ENCODE assay signal across 20 cellular contexts in genomic region chr14:100881211-100882025, GRCh38. TPM values are rescaled to one million over a fixed set of nuclear protein-coding genes. Genes with fewer than 3 reads are reported as not detected.
DNase-seq lines count a peak whose midpoint lies in the region; ATAC-seq, FAIRE-seq and TF ChIP-seq lines count a peak whose summit lies in the region.
"Had no signal": no experiment of that assay in that cellular context is flagged by ENCODE, and none has a peak within 500 bp of the region (broad histone marks: within the 10 kb centered on the region; RNA-seq: fewer than 3 reads in every experiment).

No MANE protein-coding gene starts in this region.

- TF ChIP-seq EP300 in HepG2 (IDR thresholded peaks at IDR 0.05; ENCODE audit: low read depth in 2 of 2, low read length in 2 of 2) (no peak), HepG2 (CRISPR knock-in tag; IDR thresholded peaks at IDR 0.05; ENCODE audit: borderline replicate concordance) (no peak)

- no peak for ATAC-seq in right lobe of liver
- ATAC-seq in HepG2, result no peak
- ATAC-seq in right cardiac atrium, result no peak
- no peak for ATAC-seq in GM21360 (IDR thresholded peaks at IDR 0.05; ENCODE audit: unreplicated experiment)
- ATAC-seq: A549 had no signal

- no peak overlapping the region for H2AFZ ChIP-seq in HepG2 (ENCODE audit: low read length)

- no peak for TF ChIP-seq POLR2A in right lobe of liver (IDR thresholded peaks at IDR 0.05)
- TF ChIP-seq POLR2A in HepG2 (IDR thresholded peaks at IDR 0.05; ENCODE audit: insufficient read depth in 1 of 2, low read depth in 2 of 2, low read length in 2 of 2), result no peak

- FAIRE-seq in HepG2 (lab: Jason Lieb, UNC), result no peak
- FAIRE-seq: A549, GM12892 had no signal

- H3K9ac ChIP-seq in HepG2 (ENCODE audit: insufficient read depth, low read depth, low read length), result no peak overlapping the region

- H4K20me1 ChIP-seq in HepG2 (ENCODE audit: insufficient read depth, low read length), result no peaks in the 10 kb centered on the region

- intact Hi-C loops in right lobe of liver (cut with DNase I) (no loop called here), HepG2 (cut with micrococcal nuclease; ENCODE audit: unreplicated experiment) (no loop called here), right cardiac atrium (cut with DNase I) (no loop called here), posterior vena cava (cut with DNase I) (no loop called here)

- no peak for TF ChIP-seq RAD21 in HepG2 (CRISPR knock-in tag; IDR thresholded peaks at IDR 0.05)

- POLR2A ChIA-PET in HepG2 (lab: Yijun Ruan, JAX), result no interaction called here

- BruUV-seq in HepG2 (replicated peaks; lab: Mats Ljungman, UMichigan), result no TSS peak

- H3K4me3 ChIP-seq in right lobe of liver (no peak overlapping the region), HepG2 (replicated peaks in 1 of 3; ENCODE audit: insufficient read depth in 1 of 3, low read depth in 2 of 3, low read length in 3 of 3) (no peak overlapping the region), right cardiac atrium (ENCODE audit: low read length) (no peak overlapping the region)
- H3K4me3 ChIP-seq: A549 had no signal

- H3K27ac ChIP-seq in right lobe of liver (no peak overlapping the region), HepG2 (ENCODE audit: extremely low read length, insufficient read depth, low read length) (no peak overlapping the region), right cardiac atrium (ENCODE audit: low read length) (no peak overlapping the region)
- H3K27ac ChIP-seq: A549, C4-2B had no signal

- DNase-seq in right lobe of liver (peak in 2 of 3 donors; percentile 16 to 39), HepG2 (ENCODE audit: low spot score) (no peak), right cardiac atrium (peak in 2 of 3 donors; percentile 5 to 18), posterior vena cava (ENCODE audit: low spot score) (peak; percentile 66), NCI-H524 treated with DMSO at 0.1 percent for 48 hours (lab: John Stamatoyannopoulos, UW) (no peak), RPMI8226 (no peak)
- DNase-seq: BE2C, Caco-2, DND-41, GDM1, HCEC 1CT, HFFc6 had no signal

- H3K79me2 ChIP-seq in HepG2 (ENCODE audit: insufficient read depth, low read length), result no peaks in the 10 kb centered on the region

- in situ Hi-C loops in HepG2 (cut with HindIII; ENCODE audit: extremely low pct_ligation_motif_present, low pct_unique_long_range_greater_than_20kb), result no loop called here

- TF ChIP-seq CTCF in right lobe of liver (IDR thresholded peaks at IDR 0.05) (no peak), HepG2 (CRISPR knock-in tag; IDR thresholded peaks at IDR 0.05) (no peak)

- H3K27me3 ChIP-seq in right lobe of liver (no peaks in the 10 kb centered on the region), HepG2 (ENCODE audit: control insufficient read depth in 1 of 2, insufficient read depth in 2 of 2, low read length in 2 of 2) (peaks cover 1 to 20% of the 10 kb centered on the region in 2 experiments; a peak in 4 of 5 replicates), right cardiac atrium (ENCODE audit: control insufficient read depth, insufficient read depth) (no peaks in the 10 kb centered on the region)
- H3K27me3 ChIP-seq: BE2C had no signal

- 94% methylated on average over 15 of the region's 38 CpGs for WGBS in right lobe of liver (ENCODE audit: insufficient coverage, low coverage, low lambda C conversion rate, missing lambda C conversion rate)
- 74% methylated on average over 29 of the region's 38 CpGs for WGBS in HepG2 (ENCODE audit: low lambda C conversion rate)
- 95% methylated on average over 38 of the region's 38 CpGs for WGBS in right cardiac atrium

- no peak overlapping the region for H3K4me2 ChIP-seq in HepG2 (ENCODE audit: low read depth, low read length)
- H3K4me2 ChIP-seq: A549 had no signal

- H3K9me3 ChIP-seq in right lobe of liver, result no peaks in the 10 kb centered on the region
- no peaks in the 10 kb centered on the region for H3K9me3 ChIP-seq in HepG2 (ENCODE audit: low read length)
- no peaks in the 10 kb centered on the region for H3K9me3 ChIP-seq in right cardiac atrium (ENCODE audit: control insufficient read depth, low read length)
- H3K9me3 ChIP-seq: A549, BE2C, Caco-2 had no signal

- H3K4me1 ChIP-seq in right lobe of liver (no peaks in the 10 kb centered on the region), HepG2 (ENCODE audit: insufficient read depth, low read length) (peaks cover 19% of the 10 kb centered on the region), right cardiac atrium (ENCODE audit: control insufficient read depth, insufficient read depth, low read length) (no peaks in the 10 kb centered on the region)
- H3K4me1 ChIP-seq: A549, Caco-2 had no signal

- CTCF ChIA-PET in HepG2 (lab: Yijun Ruan, JAX; ENCODE audit: low intra/inter-chr PET ratio, low total read pairs), result no interaction called here

- no peaks in the 10 kb centered on the region for H3K36me3 ChIP-seq in right lobe of liver
- no peaks in the 10 kb centered on the region for H3K36me3 ChIP-seq in HepG2 (replicated peaks in 1 of 2; ENCODE audit: control insufficient read depth in 1 of 2, insufficient read depth in 2 of 2, low read length in 2 of 2)

TF ChIP-seq in HepG2, 621 proteins besides CTCF, POLR2A, EP300 and RAD21:
- TF ChIP-seq ZNF296 (CRISPR knock-in tag; conservative IDR thresholded peaks at IDR 0.05), result no peak

RNA-seq across cellular contexts. Expression of gene RTL1, which starts 22.1 kb away (rescaled TPM):
- total RNA-seq in right lobe of liver (under 1 TPM in 1 of 6 experiments, not detected in 5; 0.04 TPM), HepG2 (2016; rRNA removed; fragmentation: Illumina TruSeq; extraction: Trizol) (0.04 TPM in 1 of 2 replicates, not detected in the other), right cardiac atrium (not detected), posterior vena cava (not detected)
- not detected in 2 replicates for total RNA-seq in HepG2 (2016; cell fraction: cytosol; rRNA removed; fragmentation: Illumina TruSeq; extraction: Trizol; ENCODE audit: low read depth)
- total RNA-seq in HepG2 (2016; cell fraction: insoluble cytoplasmic fraction; rRNA removed; fragmentation: Illumina TruSeq; extraction: Trizol), result not detected in 2 replicates
- 0.03 TPM in 1 of 2 replicates, not detected in the other for total RNA-seq in HepG2 (2016; cell fraction: membrane; rRNA removed; fragmentation: Illumina TruSeq; extraction: Trizol)
- total RNA-seq in HepG2 (2016; cell fraction: nucleus; rRNA removed; fragmentation: Illumina TruSeq; extraction: Trizol), result not detected in 2 replicates
- polyA plus RNA-seq in HepG2 (2011; rRNA removed) (not detected in 2 replicates), right cardiac atrium (0.05 TPM)
- 0.01 TPM in 1 of 2 replicates, not detected in the other for polyA plus RNA-seq in HepG2 (2011; cell fraction: cytosol; rRNA removed)
- 0.05 TPM in 1 of 2 replicates, not detected in the other for polyA plus RNA-seq in HepG2 (2011; cell fraction: nucleus; rRNA removed)
- polyA plus RNA-seq in HepG2 (2012), result 0.03 and 0.05 TPM in 2 replicates
- not detected in 2 replicates for polyA plus RNA-seq in HepG2 (2016; cell fraction: cytosol; fragmentation: Illumina TruSeq; extraction: Trizol; ENCODE audit: low read depth)
- not detected in 2 replicates for polyA plus RNA-seq in HepG2 (2016; cell fraction: insoluble cytoplasmic fraction; fragmentation: Illumina TruSeq; extraction: Trizol; ENCODE audit: low read depth)
- 0.05 TPM in 1 of 2 replicates, not detected in the other for polyA plus RNA-seq in HepG2 (2016; cell fraction: membrane; fragmentation: Illumina TruSeq; extraction: Trizol; ENCODE audit: low read depth)
- polyA plus RNA-seq in HepG2 (2016; cell fraction: nucleus; fragmentation: Illumina TruSeq; extraction: Trizol; ENCODE audit: insufficient read depth, low read depth), result not detected in 2 replicates
- polyA minus RNA-seq in HepG2 (2011; rRNA and poly(A)+ RNA removed; ENCODE audit: low replicate concordance), result not detected in 2 replicates
- polyA minus RNA-seq in HepG2 (2011; cell fraction: cytosol; rRNA and poly(A)+ RNA removed), result not detected in 2 replicates
- not detected in 2 replicates for polyA minus RNA-seq in HepG2 (2011; cell fraction: nucleus; rRNA and poly(A)+ RNA removed)
- total RNA-seq: Caco-2; CD8-positive, alpha-beta memory T cell; H4; HFFc6 had no signal
- polyA plus RNA-seq: AG04450; CD8-positive, alpha-beta memory T cell had no signal

RNA-seq across cellular contexts. Expression of gene MEG3, which starts 55.5 kb away (rescaled TPM):
- 10 to 100 TPM in 5 of 6 experiments, 1 to 10 TPM in 1; 5.7 to 43.7 (median 23.9) TPM for total RNA-seq in right lobe of liver
- total RNA-seq in HepG2 (2016; rRNA removed; fragmentation: Illumina TruSeq; extraction: Trizol), result not detected in 2 replicates
- not detected in 2 replicates for total RNA-seq in HepG2 (2016; cell fraction: cytosol; rRNA removed; fragmentation: Illumina TruSeq; extraction: Trizol; ENCODE audit: low read depth)
- total RNA-seq in HepG2 (2016; cell fraction: insoluble cytoplasmic fraction; rRNA removed; fragmentation: Illumina TruSeq; extraction: Trizol), result not detected in 2 replicates
- not detected in 2 replicates for total RNA-seq in HepG2 (2016; cell fraction: membrane; rRNA removed; fragmentation: Illumina TruSeq; extraction: Trizol)
- total RNA-seq in HepG2 (2016; cell fraction: nucleus; rRNA removed; fragmentation: Illumina TruSeq; extraction: Trizol), result 0.38 TPM in 1 of 2 replicates, not detected in the other
- polyA plus RNA-seq in HepG2 (2011; rRNA removed), result 0.07 and 0.17 TPM in 2 replicates
- 0.03 TPM in 1 of 2 replicates, not detected in the other for polyA plus RNA-seq in HepG2 (2011; cell fraction: cytosol; rRNA removed)
- 0.59 and 0.62 TPM in 2 replicates for polyA plus RNA-seq in HepG2 (2011; cell fraction: nucleus; rRNA removed)
- polyA plus RNA-seq in HepG2 (2012), result 0.12 TPM in 1 of 2 replicates, not detected in the other
- not detected in 2 replicates for polyA plus RNA-seq in HepG2 (2016; cell fraction: cytosol; fragmentation: Illumina TruSeq; extraction: Trizol; ENCODE audit: low read depth)
- not detected in 2 replicates for polyA plus RNA-seq in HepG2 (2016; cell fraction: insoluble cytoplasmic fraction; fragmentation: Illumina TruSeq; extraction: Trizol; ENCODE audit: low read depth)
- not detected in 2 replicates for polyA plus RNA-seq in HepG2 (2016; cell fraction: membrane; fragmentation: Illumina TruSeq; extraction: Trizol; ENCODE audit: low read depth)
- polyA plus RNA-seq in HepG2 (2016; cell fraction: nucleus; fragmentation: Illumina TruSeq; extraction: Trizol; ENCODE audit: insufficient read depth, low read depth), result 0.15 TPM in 1 of 2 replicates, not detected in the other
- polyA minus RNA-seq in HepG2 (2011; rRNA and poly(A)+ RNA removed; ENCODE audit: low replicate concordance), result 0.08 TPM in 1 of 2 replicates, not detected in the other
- not detected in 2 replicates for polyA minus RNA-seq in HepG2 (2011; cell fraction: cytosol; rRNA and poly(A)+ RNA removed)
- 0.12 and 0.26 TPM in 2 replicates for polyA minus RNA-seq in HepG2 (2011; cell fraction: nucleus; rRNA and poly(A)+ RNA removed)
- 10 to 100 TPM; 10.4 to 35.3 (median 18.3) TPM for total RNA-seq in right cardiac atrium
- polyA plus RNA-seq in right cardiac atrium, result 32.9 TPM
- total RNA-seq in posterior vena cava, result 10 to 100 TPM; 56.2 to 99.4 TPM
- total RNA-seq: Caco-2, H4, HT1080 had no signal
- polyA plus RNA-seq: CD8-positive, alpha-beta memory T cell had no signal

Comparison
In these comparisons a context has a peak if more than half of its experiments do, and no peak if none do; other contexts are left out.
1. DNase-seq: peak in right lobe of liver (2 of 3), right cardiac atrium (2 of 3) and posterior vena cava (single experiment); none in HepG2 (single experiment), NCI-H524 treated with DMSO at 0.1 percent for 48 hours (single experiment) and RPMI8226 (single experiment).
2. RNA of gene MEG3, which starts 55.5 kb away (total RNA-seq): 56.2 to 99.4 TPM in posterior vena cava, 5.7 to 43.7 TPM in right lobe of liver and 10.4 to 35.3 TPM in right cardiac atrium; 0.38 TPM in HepG2; every median in the first group is over 4 times any median in the second.